In genomic region chr15:63156708-63157065, GRCh38 we compare ENCODE assay signal across 1 cellular context.
A peak's percentile ranks its signal among the peaks of the same experiment; 100 is the strongest.
TF ChIP-seq lines count a peak whose summit lies in the region.

No MANE protein-coding gene starts in this region.

TF ChIP-seq in H1, 55 proteins besides CTCF, POLR2A, EP300 and RAD21:
- TF ChIP-seq SAP30 (IDR thresholded peaks at IDR 0.05; ENCODE audit: insufficient read depth, insufficient replicate concordance, low read length) (peak; percentile 28), TEAD4 (IDR thresholded peaks at IDR 0.05; ENCODE audit: low read depth, low read length) (no peak)
